19 cellular contexts compared by ENCODE assay signal in genomic region chr17:15106540-15106939, GRCh38.
DNase-seq lines count a peak whose midpoint lies in the region; ATAC-seq and TF ChIP-seq lines count a peak whose summit lies in the region.
"Had no signal": no experiment of that assay in that cellular context is flagged by ENCODE, and none has a peak within 500 bp of the region (broad histone marks: within the 10 kb centered on the region; RNA-seq: fewer than 3 reads in every experiment).

No MANE protein-coding gene starts in this region.

- TF ChIP-seq CTCF in HFFc6 (IDR thresholded peaks at IDR 0.05), result no peak

- DNase-seq in Daoy (ENCODE audit: low read depth), result peak; percentile 79
- peak; percentile 19 for DNase-seq in HFFc6
- DNase-seq in adipocyte (ENCODE audit: low read depth), result peak; percentile 38
- peak; percentile 88 for DNase-seq in islet precursor cell
- no peak for DNase-seq in AG08396 (ENCODE audit: low spot score)
- no peak for DNase-seq in OCI-M1 (lab: John Stamatoyannopoulos, UW)
- no peak for DNase-seq in NCI-H524 treated with DMSO at 0.1 percent for 48 hours (lab: John Stamatoyannopoulos, UW)
- DNase-seq: activated CD4-positive, alpha-beta T cell treated with anti-CD3 and anti-CD28 coated beads for 36 hours; activated naive CD8-positive, alpha-beta T cell treated with anti-CD3 and anti-CD28 coated beads, Interleukin-2, amount 10 ng/mL, durations not matched to agents 7 days and 5 days; activated T-cell treated with anti-CD3 and anti-CD28 coated beads, Interleukin-2, amount 50 U/mL, for 1 hour; cerebellar nuclear complex; DMS79 treated with DMSO at 0.1 percent for 48 hours; left cardiac atrium; NCI-H2081; NCI-H774 had no signal

- no peak overlapping the region for H3K9ac ChIP-seq in adipocyte (ENCODE audit: low read length)
- H3K9ac ChIP-seq: BLaER1 treated with 17β-estradiol and CSF1 and Interleukin-3, amounts not matched to agents 10 nM and 100 nM had no signal

- H3K4me1 Mint-ChIP-seq in HFFc6 (ENCODE audit: low read depth), result peaks cover 17% of the 10 kb centered on the region
- H3K4me1 Mint-ChIP-seq: activated CD4-positive, alpha-beta T cell treated with anti-CD3 and anti-CD28 coated beads for 36 hours; activated naive CD8-positive, alpha-beta T cell treated with anti-CD3 and anti-CD28 coated beads, Interleukin-2, amount 10 ng/mL, durations not matched to agents 7 days and 5 days had no signal

- peaks cover 8% of the 10 kb centered on the region for H3K27me3 ChIP-seq in adipocyte (replicated peaks; ENCODE audit: control insufficient read depth, insufficient read depth, low read length)
- H3K27me3 ChIP-seq: BLaER1 treated with 17β-estradiol and CSF1 and Interleukin-3, amounts not matched to agents 10 nM and 100 nM had no signal

- no peak overlapping the region for H3K4me3 ChIP-seq in adipocyte (ENCODE audit: low read length)
- H3K4me3 ChIP-seq: BLaER1 treated with 17β-estradiol and CSF1 and Interleukin-3, amounts not matched to agents 10 nM and 100 nM had no signal

- H3K36me3 Mint-ChIP-seq in HFFc6 (ENCODE audit: low read depth), result no peaks in the 10 kb centered on the region
- H3K36me3 Mint-ChIP-seq: activated naive CD8-positive, alpha-beta T cell treated with anti-CD3 and anti-CD28 coated beads, Interleukin-2, amount 10 ng/mL, durations not matched to agents 7 days and 5 days had no signal

- no peak overlapping the region for H3K27ac Mint-ChIP-seq in HFFc6
- H3K27ac Mint-ChIP-seq: activated CD4-positive, alpha-beta T cell treated with anti-CD3 and anti-CD28 coated beads for 36 hours; activated naive CD8-positive, alpha-beta T cell treated with anti-CD3 and anti-CD28 coated beads, Interleukin-2, amount 10 ng/mL, durations not matched to agents 7 days and 5 days; progenitor cell of endocrine pancreas had no signal

- H3K4me3 Mint-ChIP-seq in HFFc6, result no peak overlapping the region; the same call in 1 of the 2 replicates
- H3K4me3 Mint-ChIP-seq: activated CD4-positive, alpha-beta T cell treated with anti-CD3 and anti-CD28 coated beads for 36 hours; activated naive CD8-positive, alpha-beta T cell treated with anti-CD3 and anti-CD28 coated beads, Interleukin-2, amount 10 ng/mL, durations not matched to agents 7 days and 5 days had no signal

- ATAC-seq in HG03571 (IDR thresholded peaks at IDR 0.05; ENCODE audit: unreplicated experiment), result no peak
- ATAC-seq: activated CD4-positive, alpha-beta T cell treated with anti-CD3 and anti-CD28 coated beads for 36 hours; left cardiac atrium; Right ventricle myocardium inferior had no signal

- H3K9me3 Mint-ChIP-seq in HFFc6, result no peaks in the 10 kb centered on the region
- H3K9me3 Mint-ChIP-seq: activated naive CD8-positive, alpha-beta T cell treated with anti-CD3 and anti-CD28 coated beads, Interleukin-2, amount 10 ng/mL, durations not matched to agents 7 days and 5 days had no signal

- peaks cover 6% of the 10 kb centered on the region; the same call in 1 of the 2 replicates for H3K27me3 Mint-ChIP-seq in HFFc6 (ENCODE audit: insufficient read depth)
- H3K27me3 Mint-ChIP-seq: activated CD4-positive, alpha-beta T cell treated with anti-CD3 and anti-CD28 coated beads for 36 hours; activated naive CD8-positive, alpha-beta T cell treated with anti-CD3 and anti-CD28 coated beads, Interleukin-2, amount 10 ng/mL, durations not matched to agents 7 days and 5 days; progenitor cell of endocrine pancreas had no signal

- H3K36me3 ChIP-seq in adipocyte (ENCODE audit: control insufficient read depth, insufficient read depth, low read length, severe bottlenecking), result no peaks in the 10 kb centered on the region
- H3K36me3 ChIP-seq: BLaER1 treated with 17β-estradiol and CSF1 and Interleukin-3, amounts not matched to agents 10 nM and 100 nM had no signal

- H3K4me1 ChIP-seq in adipocyte (ENCODE audit: control insufficient read depth, insufficient read depth, low read length), result no peaks in the 10 kb centered on the region

- H3K9me3 ChIP-seq in adipocyte (ENCODE audit: control insufficient read depth, low read length), result no peaks in the 10 kb centered on the region

Comparison
In these comparisons a context has a peak if more than half of its experiments do, and no peak if none do; other contexts are left out.
1. DNase-seq: peak in Daoy (single experiment), HFFc6 (single experiment), adipocyte (single experiment) and islet precursor cell (single experiment); none in AG08396 (single experiment), OCI-M1 (single experiment) and NCI-H524 treated with DMSO at 0.1 percent for 48 hours (single experiment).